In genomic region chr21:41337515-41337914, GRCh38 we compare ENCODE assay signal across 20 cellular contexts. TPM values are rescaled to one million over a fixed set of nuclear protein-coding genes. Genes with fewer than 3 reads are reported as not detected.
DNase-seq lines count a peak whose midpoint lies in the region; ATAC-seq, FAIRE-seq and TF ChIP-seq lines count a peak whose summit lies in the region.
"Had no signal": no experiment of that assay in that cellular context is flagged by ENCODE, and none has a peak within 500 bp of the region (broad histone marks: within the 10 kb centered on the region; RNA-seq: fewer than 3 reads in every experiment).

No MANE protein-coding gene starts in this region.

- CTCF ChIA-PET in K562 (lab: Yijun Ruan, JAX; ENCODE audit: low intra/inter-chr PET ratio) (no interaction called here), A673 (lab: Charles Lee) (no interaction called here)

- H3K27me3 ChIP-seq in K562 (ENCODE audit: control insufficient read depth in 2 of 2, insufficient read depth in 2 of 2, low read length in 2 of 2) (no peaks in the 10 kb centered on the region), upper lobe of right lung (no peaks in the 10 kb centered on the region), A673 (replicated peaks; ENCODE audit: insufficient read depth, low read depth, low read length, poor library complexity) (no peaks in the 10 kb centered on the region)

- H3K9me3 Mint-ChIP-seq in natural killer cell treated with Interleukin-12 subunit alpha and Interleukin-12 subunit beta and Interleukin-15 and Interleukin-18, amount 100 ng/mL, for 72 hours, result no peaks in the 10 kb centered on the region

- H3K9me3 ChIP-seq in K562 (replicated peaks; ENCODE audit: control insufficient read depth, insufficient read depth, low read depth, low read length) (no peaks in the 10 kb centered on the region), upper lobe of right lung (no peaks in the 10 kb centered on the region), A673 (ENCODE audit: low read depth, low read length, poor library complexity, severe bottlenecking) (no peaks in the 10 kb centered on the region)
- H3K9me3 ChIP-seq: A549 had no signal

- H3K4me2 ChIP-seq in K562 (ENCODE audit: insufficient read depth, low read length), result no peak overlapping the region
- H3K4me2 ChIP-seq: A549 had no signal

- TF ChIP-seq CTCF in K562 (IDR thresholded peaks at IDR 0.05 in 2 of 3, conservative IDR thresholded peaks at IDR 0.05 in 1 of 3; ENCODE audit: insufficient read depth in 2 of 3, low read depth in 1 of 3, low read length in 3 of 3) (no peak), upper lobe of right lung (IDR thresholded peaks at IDR 0.05) (no peak), A673 (conservative IDR thresholded peaks at IDR 0.05; ENCODE audit: low read depth, low read length) (no peak)

- no peak overlapping the region for H2AFZ ChIP-seq in K562 (ENCODE audit: low read depth, low read length)
- H2AFZ ChIP-seq: GM23248 had no signal

- peaks cover 26 to 34% of the 10 kb centered on the region in 2 donors for H3K27me3 Mint-ChIP-seq in natural killer cell treated with Interleukin-12 subunit alpha and Interleukin-12 subunit beta and Interleukin-15 and Interleukin-18, amount 100 ng/mL, for 72 hours

- FAIRE-seq in HTR-8/SVneo (lab: Jason Lieb, UNC) (peak; percentile 83), K562 (lab: Jason Lieb, UNC) (peak; percentile 40)
- FAIRE-seq: A549, D721Med, G401.6 had no signal

- TF ChIP-seq RAD21 in K562 (CRISPR knock-in tag; conservative IDR thresholded peaks at IDR 0.05 in 1 of 2, IDR thresholded peaks at IDR 0.05 in 1 of 2), result no peak

- ATAC-seq in K562 (no peak), upper lobe of right lung (peak; percentile 31)
- peak; percentile 49 to 61 for ATAC-seq in natural killer cell treated with Interleukin-12 subunit alpha and Interleukin-12 subunit beta and Interleukin-15 and Interleukin-18, amount 100 ng/mL, for 72 hours
- ATAC-seq: A549; CD8-positive, alpha-beta T cell had no signal

- no peak overlapping the region for H3K9ac ChIP-seq in K562 (ENCODE audit: insufficient read depth in 1 of 2, low read depth in 2 of 2, low read length in 2 of 2)
- H3K9ac ChIP-seq: GM23248 had no signal

- H3K36me3 ChIP-seq in K562 (ENCODE audit: control insufficient read depth, insufficient read depth, low read length), result no peaks in the 10 kb centered on the region
- H3K36me3 ChIP-seq in upper lobe of right lung, result no peaks in the 10 kb centered on the region
- H3K36me3 ChIP-seq in A673 (ENCODE audit: insufficient read depth, low read length, poor library complexity, severe bottlenecking), result no peaks in the 10 kb centered on the region

- H3K36me3 Mint-ChIP-seq in natural killer cell treated with Interleukin-12 subunit alpha and Interleukin-12 subunit beta and Interleukin-15 and Interleukin-18, amount 100 ng/mL, for 72 hours, result peaks cover 13% of the 10 kb centered on the region
- H3K36me3 Mint-ChIP-seq: CD14-positive monocyte; CD8-positive, alpha-beta T cell had no signal

- H3K27ac ChIP-seq in K562 (ENCODE audit: extremely low read depth, low read depth, low read length) (no peak overlapping the region), upper lobe of right lung (no peak overlapping the region), A673 (ENCODE audit: low read depth, low read length, poor library complexity, severe bottlenecking) (no peak overlapping the region)
- H3K27ac ChIP-seq: A549, GM23248 had no signal

- H3K27ac Mint-ChIP-seq in natural killer cell treated with Interleukin-12 subunit alpha and Interleukin-12 subunit beta and Interleukin-15 and Interleukin-18, amount 100 ng/mL, for 72 hours, result no peak overlapping the region
- H3K27ac Mint-ChIP-seq: CD14-positive monocyte; CD8-positive, alpha-beta T cell had no signal

- H3K4me1 ChIP-seq in K562 (replicated peaks in 1 of 2; ENCODE audit: control insufficient read depth in 2 of 2, insufficient read depth in 2 of 2, low read length in 2 of 2) (no peaks in the 10 kb centered on the region), upper lobe of right lung (no peaks in the 10 kb centered on the region), A673 (ENCODE audit: insufficient read depth, low read length, poor library complexity, severe bottlenecking) (no peaks in the 10 kb centered on the region)
- H3K4me1 ChIP-seq: A549 had no signal

- H3K9me1 ChIP-seq in K562 (ENCODE audit: control insufficient read depth, insufficient read depth, low read length), result no peaks in the 10 kb centered on the region

- TF ChIP-seq EP300 in K562 (IDR thresholded peaks at IDR 0.05; ENCODE audit: low read length), result no peak

- H3K4me3 ChIP-seq in K562 (no peak overlapping the region), upper lobe of right lung (no peak overlapping the region), A673 (ENCODE audit: low read depth, low read length, poor library complexity, severe bottlenecking) (no peak overlapping the region)
- H3K4me3 ChIP-seq: A549, GM23248 had no signal

- intact Hi-C loops in K562 (cut with micrococcal nuclease) (no loop called here), upper lobe of right lung (cut with DNase I) (no loop called here), A673 (cut with micrococcal nuclease; ENCODE audit: unreplicated experiment) (no loop called here)

- no peaks in the 10 kb centered on the region for H3K79me2 ChIP-seq in K562 (ENCODE audit: control insufficient read depth, insufficient read depth, low read length)

- H4K20me1 ChIP-seq in K562 (replicated peaks; ENCODE audit: control insufficient read depth, insufficient read depth, low read length), result no peaks in the 10 kb centered on the region

- POLR2A ChIA-PET in K562 (lab: Yijun Ruan, JAX), result interaction anchor here (0.6 kb wide), 1 partner anchor 37 kb away, joined by 3 read pairs; no protein-coding TSS in a partner anchor
- POLR2A ChIA-PET in A673 (lab: Charles Lee; ENCODE audit: low non-redundant PET), result interaction anchor here (0.6 kb wide), 1 partner anchor 1160 kb away, joined by 3 read pairs; no protein-coding TSS in a partner anchor

- H3K4me1 Mint-ChIP-seq in natural killer cell treated with Interleukin-12 subunit alpha and Interleukin-12 subunit beta and Interleukin-15 and Interleukin-18, amount 100 ng/mL, for 72 hours (ENCODE audit: low read depth in 2 of 2), result no peaks in the 10 kb centered on the region
- H3K4me1 Mint-ChIP-seq: CD14-positive monocyte had no signal

- DNase-seq in HTR-8/SVneo (ENCODE audit: insufficient read length, low spot score), result no peak
- no peak for DNase-seq in K562 (ENCODE audit: extremely low read depth in 1 of 4, low spot score in 3 of 4)
- DNase-seq in natural killer cell treated with Interleukin-12 subunit alpha and Interleukin-12 subunit beta and Interleukin-15 and Interleukin-18, amount 100 ng/mL, for 72 hours (ENCODE audit: low spot score), result no peak
- DNase-seq in upper lobe of right lung, result no peak
- DNase-seq in activated T-cell treated with anti-CD3 and anti-CD28 coated beads for 4 hours, result no peak
- no peak for DNase-seq in activated gamma-delta T cell (lab: John Stamatoyannopoulos, UW)
- DNase-seq in A673 (ENCODE audit: low spot score), result no peak
- DNase-seq: CD8-positive, alpha-beta T cell; COR-L47; DMS153; DMS79 treated with DMSO at 0.1 percent for 48 hours; EL; GM23248; H7; KBM-7 had no signal

- TF ChIP-seq POLR2A in K562 (conservative IDR thresholded peaks at IDR 0.05), result no peak

- BruUV-seq in K562 (replicated peaks; lab: Mats Ljungman, UMichigan), result no TSS peak
- BruUV-seq in A673 (replicated peaks; lab: Mats Ljungman, UMichigan), result no TSS peak

- in situ Hi-C loops in K562 (cut with MboI), result no loop called here

- no peak overlapping the region for H3K4me3 Mint-ChIP-seq in natural killer cell treated with Interleukin-12 subunit alpha and Interleukin-12 subunit beta and Interleukin-15 and Interleukin-18, amount 100 ng/mL, for 72 hours
- H3K4me3 Mint-ChIP-seq: CD14-positive monocyte; CD8-positive, alpha-beta T cell had no signal

- WGBS in K562 (ENCODE audit: insufficient coverage, low coverage, missing lambda C conversion rate), result 0% methylated on average over 3 of the region's 3 CpGs

RNA-seq across cellular contexts. Expression of gene FAM3B, which starts 20.9 kb away (rescaled TPM):
- total RNA-seq in K562 (2011; cell fraction: chromatin; rRNA removed; ENCODE audit: low replicate concordance), result not detected in 2 replicates
- total RNA-seq in K562 (2011; cell fraction: nucleolus; rRNA removed), result not detected in 2 replicates
- total RNA-seq in K562 (2011; cell fraction: nucleoplasm; rRNA removed), result not detected in 2 replicates
- total RNA-seq in K562 (2014; rRNA removed) (not detected in 2 replicates), K562 (2014; rRNA removed; fragmentation: Illumina TruSeq; extraction: Trizol) (not detected in 2 replicates), K562 (2015; rRNA removed; fragmentation: Illumina TruSeq; extraction: Trizol) (0.18 and 0.19 TPM in 2 replicates), K562 (2021) (not detected in 2 replicates), upper lobe of right lung (5.2 TPM), A673 (2021) (not detected in 2 replicates)
- polyA plus RNA-seq in K562 (2011; rRNA removed) (not detected in 2 replicates), K562 (2014; fragmentation: Illumina TruSeq; extraction: Trizol) (not detected in 2 replicates), K562 (2014; fragmentation: Nextera tagmentation; extraction: Ambion mirVana) (under 1 TPM; 0.07 to 0.17 TPM), K562 (2014; rRNA removed) (0.04 and 0.24 TPM in 2 replicates)
- polyA plus RNA-seq in K562 (2011; cell fraction: cytosol; rRNA removed), result not detected in 2 replicates
- not detected in 2 replicates for polyA plus RNA-seq in K562 (2011; cell fraction: nucleus; rRNA removed)
- polyA plus RNA-seq in K562 (2012), result 0.20 and 0.28 TPM in 2 replicates
- not detected in 2 replicates for polyA minus RNA-seq in K562 (2011; rRNA and poly(A)+ RNA removed)
- not detected in 2 replicates for polyA minus RNA-seq in K562 (2011; cell fraction: cytosol; rRNA and poly(A)+ RNA removed)
- not detected in 2 replicates for polyA minus RNA-seq in K562 (2011; cell fraction: nucleus; rRNA and poly(A)+ RNA removed)
- not detected for total RNA-seq in natural killer cell treated with Interleukin-12 subunit alpha and Interleukin-12 subunit beta and Interleukin-15 and Interleukin-18, amount 100 ng/mL, for 72 hours
- total RNA-seq: CD8-positive, alpha-beta T cell; GM23248 had no signal
- polyA plus RNA-seq: A549, BJ, GM23248 had no signal

RNA-seq across cellular contexts. Expression of gene MX2, which starts 24.3 kb away (rescaled TPM):
- 0.65 TPM in 1 of 2 replicates, not detected in the other for total RNA-seq in K562 (2011; cell fraction: chromatin; rRNA removed; ENCODE audit: low replicate concordance)
- 0.79 TPM in 1 of 2 replicates, not detected in the other for total RNA-seq in K562 (2011; cell fraction: nucleolus; rRNA removed)
- total RNA-seq in K562 (2011; cell fraction: nucleoplasm; rRNA removed), result not detected in 2 replicates
- total RNA-seq in K562 (2014; rRNA removed) (0.36 and 1.1 TPM in 2 replicates), K562 (2014; rRNA removed; fragmentation: Illumina TruSeq; extraction: Trizol) (0.26 and 0.73 TPM in 2 replicates), K562 (2015; rRNA removed; fragmentation: Illumina TruSeq; extraction: Trizol) (0.57 and 0.58 TPM in 2 replicates), K562 (2021) (0.95 and 1.0 TPM in 2 replicates), upper lobe of right lung (23.0 TPM), A673 (2021) (not detected in 2 replicates)
- polyA plus RNA-seq in K562 (2011; rRNA removed) (not detected in 2 replicates), K562 (2014; fragmentation: Illumina TruSeq; extraction: Trizol) (0.65 and 0.69 TPM in 2 replicates), K562 (2014; fragmentation: Nextera tagmentation; extraction: Ambion mirVana) (under 1 TPM; 0.10 to 0.18 TPM), K562 (2014; rRNA removed) (0.21 and 0.59 TPM in 2 replicates)
- 0.03 TPM in 1 of 2 replicates, not detected in the other for polyA plus RNA-seq in K562 (2011; cell fraction: cytosol; rRNA removed)
- polyA plus RNA-seq in K562 (2011; cell fraction: nucleus; rRNA removed), result 0.04 TPM in 1 of 2 replicates, not detected in the other
- 0.56 and 2.1 TPM in 2 replicates for polyA plus RNA-seq in K562 (2012)
- not detected in 2 replicates for polyA minus RNA-seq in K562 (2011; rRNA and poly(A)+ RNA removed)
- polyA minus RNA-seq in K562 (2011; cell fraction: cytosol; rRNA and poly(A)+ RNA removed), result not detected in 2 replicates
- polyA minus RNA-seq in K562 (2011; cell fraction: nucleus; rRNA and poly(A)+ RNA removed), result not detected in 2 replicates
- total RNA-seq in natural killer cell treated with Interleukin-12 subunit alpha and Interleukin-12 subunit beta and Interleukin-15 and Interleukin-18, amount 100 ng/mL, for 72 hours, result 10 to 100 TPM in 1 of 2 donors, 1 to 10 TPM in 1; 7.9 to 14.1 TPM
- polyA plus RNA-seq: A549 had no signal
